9 cellular contexts compared by ENCODE assay signal in the genomic region with DNA sequence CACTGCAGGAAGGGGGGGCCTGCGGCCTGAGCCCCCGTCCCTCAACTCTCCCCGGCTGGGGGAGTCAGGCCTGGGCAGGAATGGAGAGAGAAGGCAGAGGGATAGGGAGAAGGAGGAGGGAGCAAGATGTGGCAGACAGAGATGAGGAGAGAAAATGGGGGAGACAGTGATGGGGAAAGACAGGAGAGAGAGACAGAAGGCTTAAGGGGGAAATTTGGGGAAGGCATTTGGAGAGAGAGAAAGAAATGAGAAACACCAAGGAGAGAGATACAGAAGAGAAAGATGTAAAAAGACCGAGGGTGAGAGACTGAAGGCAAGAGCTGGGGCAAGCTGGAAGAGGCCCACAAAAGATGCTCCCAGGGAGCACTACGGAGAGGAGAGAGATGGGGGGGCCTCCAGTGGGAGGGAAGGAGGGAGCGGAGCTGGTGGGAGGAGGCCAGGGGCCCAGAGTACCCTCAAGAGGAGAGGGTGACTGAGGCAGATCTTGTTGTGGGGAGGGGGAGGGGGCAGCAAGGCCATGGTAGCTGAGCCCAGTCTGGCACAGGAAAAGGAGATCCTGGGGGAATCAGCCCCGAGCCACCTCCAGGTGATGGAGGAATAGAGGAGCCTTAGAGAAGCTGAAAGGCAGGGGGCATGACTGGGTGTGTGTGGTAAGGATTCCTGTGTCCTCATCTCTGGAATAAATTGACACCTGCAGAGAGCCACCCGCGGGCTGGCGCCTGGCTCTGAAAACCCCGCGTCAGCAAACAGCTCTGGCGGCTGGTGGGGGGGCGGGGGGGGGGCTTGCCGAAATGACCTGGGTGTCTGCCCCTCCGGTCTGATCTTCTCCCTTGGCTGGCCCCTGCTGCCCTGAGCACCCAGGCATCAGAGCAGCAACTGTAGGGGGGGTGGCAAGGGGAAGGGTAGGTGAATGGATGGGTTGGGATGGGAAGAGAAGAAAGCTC. TPM values are rescaled to one million over a fixed set of nuclear protein-coding genes. Genes with fewer than 3 reads are reported as not detected.
DNase-seq lines count a peak whose midpoint lies in the region; ATAC-seq lines count a peak whose summit lies in the region.
"Had no signal": no experiment of that assay in that cellular context is flagged by ENCODE, and none has a peak within 500 bp of the region (broad histone marks: within the 10 kb centered on the region; RNA-seq: fewer than 3 reads in every experiment).

No MANE protein-coding gene starts in this region.

- peak overlapping the region; percentile 58 for H3K4me3 Mint-ChIP-seq in activated CD4-positive, alpha-beta T cell treated with anti-CD3 and anti-CD28 coated beads, Interleukin-2, amount 10 ng/mL, durations not matched to agents 7 days and 5 days
- peak overlapping the region; percentile 86 for H3K4me3 Mint-ChIP-seq in activated T-helper 17 cell treated with anti-CD3 and anti-CD28 coated beads, Interleukin-2, amount 50 U/mL, for 72 hours

- peaks cover 3% of the 10 kb centered on the region for H3K36me3 Mint-ChIP-seq in activated CD4-positive, alpha-beta T cell treated with anti-CD3 and anti-CD28 coated beads, Interleukin-2, amount 10 ng/mL, durations not matched to agents 7 days and 5 days (ENCODE audit: low read depth)
- H3K36me3 Mint-ChIP-seq in activated T-helper 17 cell treated with anti-CD3 and anti-CD28 coated beads, Interleukin-2, amount 50 U/mL, for 72 hours (ENCODE audit: low read depth) = no peaks in the 10 kb centered on the region

- H3K9ac ChIP-seq in iPS-18a (ENCODE audit: low read length) = peak overlapping the region; percentile 47
- H3K9ac ChIP-seq in subcutaneous abdominal adipose tissue (ENCODE audit: low read length in 5 of 5) = peak overlapping the region in 2 of 5 donors; percentile 28 to 73

- H3K27ac ChIP-seq in iPS-18a (ENCODE audit: low read length) (no peak overlapping the region), subcutaneous abdominal adipose tissue (ENCODE audit: low read depth, low read length) (peak overlapping the region; percentile 46)

- H3K9me3 Mint-ChIP-seq in activated CD4-positive, alpha-beta T cell treated with anti-CD3 and anti-CD28 coated beads, Interleukin-2, amount 10 ng/mL, durations not matched to agents 7 days and 5 days = no peaks in the 10 kb centered on the region
- no peaks in the 10 kb centered on the region for H3K9me3 Mint-ChIP-seq in activated T-helper 17 cell treated with anti-CD3 and anti-CD28 coated beads, Interleukin-2, amount 50 U/mL, for 72 hours

- no peak for ATAC-seq in activated T-helper 17 cell treated with anti-CD3 and anti-CD28 coated beads, Interleukin-2, amount 50 U/mL, for 72 hours (replicated peaks)
- no peak for ATAC-seq in GM21447 (IDR thresholded peaks at IDR 0.05; ENCODE audit: unreplicated experiment)

- H3K4me1 ChIP-seq in iPS-18a (ENCODE audit: control insufficient read depth, low read depth, low read length) (peaks cover 23% of the 10 kb centered on the region), subcutaneous abdominal adipose tissue (ENCODE audit: control insufficient read depth in 5 of 5, insufficient read depth in 5 of 5, low read length in 5 of 5) (peaks cover 4 to 25% (median 17%) of the 10 kb centered on the region in 5 donors)

- H3K27me3 Mint-ChIP-seq in activated CD4-positive, alpha-beta T cell treated with anti-CD3 and anti-CD28 coated beads, Interleukin-2, amount 10 ng/mL, durations not matched to agents 7 days and 5 days = peaks cover 12% of the 10 kb centered on the region
- H3K27me3 Mint-ChIP-seq in activated T-helper 17 cell treated with anti-CD3 and anti-CD28 coated beads, Interleukin-2, amount 50 U/mL, for 72 hours = peaks cover 4% of the 10 kb centered on the region

- no peak for DNase-seq in activated CD4-positive, alpha-beta T cell treated with anti-CD3 and anti-CD28 coated beads, Interleukin-2, amount 10 ng/mL, durations not matched to agents 7 days and 5 days
- no peak for DNase-seq in activated CD4-positive, alpha-beta T cell treated with anti-CD3 and anti-CD28 coated beads for 48 hours
- DNase-seq in hippocampal formation (lab: John Stamatoyannopoulos, UW) (no peak), NAMALWA (ENCODE audit: low spot score) (no peak)

- H3K4me3 ChIP-seq in iPS-18a (ENCODE audit: low read length) (peak overlapping the region; percentile 87), subcutaneous abdominal adipose tissue (ENCODE audit: low read depth in 1 of 5, low read length in 5 of 5) (peak overlapping the region in 2 of 5 donors; percentile 78 to 83)

- peaks cover 26% of the 10 kb centered on the region for H3K4me1 Mint-ChIP-seq in activated CD4-positive, alpha-beta T cell treated with anti-CD3 and anti-CD28 coated beads, Interleukin-2, amount 10 ng/mL, durations not matched to agents 7 days and 5 days
- peaks cover 23% of the 10 kb centered on the region for H3K4me1 Mint-ChIP-seq in activated T-helper 17 cell treated with anti-CD3 and anti-CD28 coated beads, Interleukin-2, amount 50 U/mL, for 72 hours

- CTCF ChIA-PET in activated CD4-positive, alpha-beta T cell treated with anti-CD3 and anti-CD28 coated beads, Interleukin-2, amount 10 ng/mL, durations not matched to agents 7 days and 5 days (lab: Charles Lee) = no interaction called here

- H3K36me3 ChIP-seq in iPS-18a (ENCODE audit: control insufficient read depth, low read depth, low read length) (peaks cover 19% of the 10 kb centered on the region), subcutaneous abdominal adipose tissue (ENCODE audit: control insufficient read depth in 5 of 5, insufficient read depth in 5 of 5, low read length in 5 of 5) (peaks cover 0 to 17% (median 10%) of the 10 kb centered on the region in 5 donors)

- H3K27me3 ChIP-seq in iPS-18a (ENCODE audit: control insufficient read depth, insufficient read depth, low read length) (no peaks in the 10 kb centered on the region), subcutaneous abdominal adipose tissue (ENCODE audit: control insufficient read depth in 5 of 5, insufficient read depth in 4 of 5, low read length in 5 of 5) (no peaks in the 10 kb centered on the region)

- POLR2A ChIA-PET in activated CD4-positive, alpha-beta T cell treated with anti-CD3 and anti-CD28 coated beads, Interleukin-2, amount 10 ng/mL, durations not matched to agents 7 days and 5 days (lab: Charles Lee) = no interaction called here

- H3K9me3 ChIP-seq in iPS-18a (ENCODE audit: control insufficient read depth, low read depth, low read length) (no peaks in the 10 kb centered on the region), subcutaneous abdominal adipose tissue (ENCODE audit: control insufficient read depth in 5 of 5, low read length in 5 of 5) (no peaks in the 10 kb centered on the region)

- peak overlapping the region; percentile 54 for H3K27ac Mint-ChIP-seq in activated CD4-positive, alpha-beta T cell treated with anti-CD3 and anti-CD28 coated beads, Interleukin-2, amount 10 ng/mL, durations not matched to agents 7 days and 5 days
- peak overlapping the region; percentile 51 for H3K27ac Mint-ChIP-seq in activated T-helper 17 cell treated with anti-CD3 and anti-CD28 coated beads, Interleukin-2, amount 50 U/mL, for 72 hours

RNA-seq across cellular contexts. Expression of a gene that starts 1.5 kb away (rescaled TPM):
- 1 to 10 TPM in 1 of 2 experiments, under 1 TPM in 1; 0.89 to 1.4 TPM for total RNA-seq in activated CD4-positive, alpha-beta T cell treated with anti-CD3 and anti-CD28 coated beads, Interleukin-2, amount 10 ng/mL, durations not matched to agents 7 days and 5 days
- 10 to 100 TPM in 1 of 2 donors, 1 to 10 TPM in 1; 4.5 to 21.7 TPM for total RNA-seq in activated T-helper 17 cell treated with anti-CD3 and anti-CD28 coated beads, Interleukin-2, amount 50 U/mL, for 72 hours

RNA-seq across cellular contexts. Expression of a gene that starts 2.3 kb away (rescaled TPM):
- total RNA-seq in activated CD4-positive, alpha-beta T cell treated with anti-CD3 and anti-CD28 coated beads, Interleukin-2, amount 10 ng/mL, durations not matched to agents 7 days and 5 days = 10 to 100 TPM; 47.2 to 48.3 TPM
- 10 to 100 TPM; 64.1 to 69.7 TPM for total RNA-seq in activated T-helper 17 cell treated with anti-CD3 and anti-CD28 coated beads, Interleukin-2, amount 50 U/mL, for 72 hours

RNA-seq across cellular contexts. Expression of a gene that starts 11.8 kb away (rescaled TPM):
- 100 to 1,000 TPM; 151 to 161 TPM for total RNA-seq in activated CD4-positive, alpha-beta T cell treated with anti-CD3 and anti-CD28 coated beads, Interleukin-2, amount 10 ng/mL, durations not matched to agents 7 days and 5 days
- 10 to 100 TPM; 62.8 to 94.4 TPM for total RNA-seq in activated T-helper 17 cell treated with anti-CD3 and anti-CD28 coated beads, Interleukin-2, amount 50 U/mL, for 72 hours

RNA-seq across cellular contexts. Expression of a gene that starts 14.0 kb away (rescaled TPM):
- not detected for total RNA-seq in activated CD4-positive, alpha-beta T cell treated with anti-CD3 and anti-CD28 coated beads, Interleukin-2, amount 10 ng/mL, durations not matched to agents 7 days and 5 days
- not detected for total RNA-seq in activated T-helper 17 cell treated with anti-CD3 and anti-CD28 coated beads, Interleukin-2, amount 50 U/mL, for 72 hours
- total RNA-seq: liver had no signal

RNA-seq across cellular contexts. Expression of a gene that starts 19.3 kb away (rescaled TPM):
- total RNA-seq in activated CD4-positive, alpha-beta T cell treated with anti-CD3 and anti-CD28 coated beads, Interleukin-2, amount 10 ng/mL, durations not matched to agents 7 days and 5 days = not detected
- total RNA-seq in activated T-helper 17 cell treated with anti-CD3 and anti-CD28 coated beads, Interleukin-2, amount 50 U/mL, for 72 hours = not detected
- total RNA-seq: liver had no signal
